In genomic region chr11:78889698-78890097, GRCh38 we compare ENCODE assay signal across 7 cellular contexts.
"Had no signal": no experiment of that assay in that cellular context is flagged by ENCODE, and none has a peak within 500 bp of the region (broad histone marks: within the 10 kb centered on the region; RNA-seq: fewer than 3 reads in every experiment).

No MANE protein-coding gene starts in this region.

- ATAC-seq: HCT116, K562 had no signal

- H3K4me3 Mint-ChIP-seq: HFFc6 had no signal

- H3K9me3 Mint-ChIP-seq: HFFc6 had no signal

- H3K27ac Mint-ChIP-seq: HFFc6 had no signal

- DNase-seq: GM23248, GOT3, HFFc6, IMR-90, KG1 had no signal
